1 cellular context compared by ENCODE assay signal in genomic region chr6:157982580-157983438, GRCh38.
TF ChIP-seq lines count a peak whose summit lies in the region.

No MANE protein-coding gene starts in this region.

TF ChIP-seq in HepG2, 621 proteins besides CTCF, POLR2A, EP300 and RAD21 (continued from another document and continues in another):
- TF ChIP-seq HES4 (CRISPR knock-in tag; IDR thresholded peaks at IDR 0.05; ENCODE audit: borderline replicate concordance) (no peak), ZNF577 (CRISPR knock-in tag; IDR thresholded peaks at IDR 0.05; ENCODE audit: borderline replicate concordance, low read depth) (no peak), MEIS1 (CRISPR knock-in tag; IDR thresholded peaks at IDR 0.05; ENCODE audit: borderline replicate concordance) (peak; percentile 66; the same call in 1 of the 2 replicates), POLR2G (IDR thresholded peaks at IDR 0.05; ENCODE audit: low read depth, low read length) (no peak), ZNF841 (CRISPR knock-in tag; IDR thresholded peaks at IDR 0.05; ENCODE audit: borderline replicate concordance) (no peak), ZNF691 (CRISPR knock-in tag; IDR thresholded peaks at IDR 0.05; ENCODE audit: borderline replicate concordance, low read depth) (peak; percentile 45; the same call in 1 of the 2 replicates), ZNF350 (CRISPR knock-in tag; IDR thresholded peaks at IDR 0.05; ENCODE audit: borderline replicate concordance, low read depth) (peak; percentile 24; the same call in 1 of the 2 replicates), MYC (CRISPR knock-in tag; IDR thresholded peaks at IDR 0.05; ENCODE audit: borderline replicate concordance) (peak; percentile 37; the same call in 1 of the 2 replicates), IRF2 (CRISPR knock-in tag; IDR thresholded peaks at IDR 0.05) (peak; percentile 62), ZNF24 (IDR thresholded peaks at IDR 0.05) (peak; percentile 42; the same call in 1 of the 2 replicates), HNRNPK (IDR thresholded peaks at IDR 0.05; ENCODE audit: low read depth, low read length, poor library complexity, severe bottlenecking) (no peak), SIN3A (IDR thresholded peaks at IDR 0.05; ENCODE audit: borderline replicate concordance, low read depth, low read length) (peak; percentile 88), TBP (CRISPR knock-in tag; IDR thresholded peaks at IDR 0.05) (no peak), ZNF543 (CRISPR knock-in tag; IDR thresholded peaks at IDR 0.05) (0 out of 2 replicates have a peak, but pooled peaks have one; percentile 36), ZNF512 (CRISPR knock-in tag; IDR thresholded peaks at IDR 0.05) (0 out of 2 replicates have a peak, but pooled peaks have one; percentile 62), STAG1 (CRISPR knock-in tag; IDR thresholded peaks at IDR 0.05) (peak; percentile 68), EHMT2 (IDR thresholded peaks at IDR 0.05; ENCODE audit: borderline replicate concordance, low read depth, low read length) (no peak), ZC3H13 (CRISPR knock-in tag; IDR thresholded peaks at IDR 0.05) (no peak), ZBTB7B (CRISPR knock-in tag; IDR thresholded peaks at IDR 0.05) (peak; percentile 84), ZXDC (CRISPR knock-in tag; IDR thresholded peaks at IDR 0.05) (peak; percentile 91), ZNF124 (CRISPR knock-in tag; IDR thresholded peaks at IDR 0.05) (0 out of 2 replicates have a peak, but pooled peaks have one; percentile 28), SOX6 (IDR thresholded peaks at IDR 0.05) (no peak), SOX6 (CRISPR knock-in tag; IDR thresholded peaks at IDR 0.05) (peak; percentile 40), ZNF614 (CRISPR knock-in tag; IDR thresholded peaks at IDR 0.05; ENCODE audit: borderline replicate concordance) (peak; percentile 80; the same call in 1 of the 2 replicates), CBX5 (CRISPR knock-in tag; IDR thresholded peaks at IDR 0.05; ENCODE audit: borderline replicate concordance) (peak; percentile 27; the same call in 1 of the 2 replicates), ZNF674 (CRISPR knock-in tag; IDR thresholded peaks at IDR 0.05; ENCODE audit: low read depth) (no peak), MEIS2 (CRISPR knock-in tag; IDR thresholded peaks at IDR 0.05) (no peak), HMG20B (CRISPR knock-in tag; conservative IDR thresholded peaks at IDR 0.05) (no peak; the same call in 1 of the 2 replicates), CBX1 (IDR thresholded peaks at IDR 0.05; ENCODE audit: low read depth) (peak; percentile 64), ZNF792 (CRISPR knock-in tag; IDR thresholded peaks at IDR 0.05) (no peak), ZNF747 (CRISPR knock-in tag; IDR thresholded peaks at IDR 0.05; ENCODE audit: borderline replicate concordance) (no peak; the same call in 1 of the 2 replicates), PHF8 (CRISPR knock-in tag; IDR thresholded peaks at IDR 0.05) (no peak), KLF9 (CRISPR knock-in tag; IDR thresholded peaks at IDR 0.05; ENCODE audit: low read depth) (peak; percentile 39; the same call in 1 of the 2 replicates), ZNF816 (CRISPR knock-in tag; IDR thresholded peaks at IDR 0.05; ENCODE audit: borderline replicate concordance) (peak; percentile 63), ZNF549 (CRISPR knock-in tag; IDR thresholded peaks at IDR 0.05) (no peak), ZFP1 (CRISPR knock-in tag; IDR thresholded peaks at IDR 0.05) (0 out of 2 replicates have a peak, but pooled peaks have one; percentile 35), ZNF431 (CRISPR knock-in tag; IDR thresholded peaks at IDR 0.05; ENCODE audit: borderline replicate concordance, low read depth) (no peak), GATAD2A (CRISPR knock-in tag; IDR thresholded peaks at IDR 0.05) (peak; percentile 50; the same call in 1 of the 2 replicates), ZNF274 (CRISPR knock-in tag; IDR thresholded peaks at IDR 0.05) (no peak; the same call in 1 of the 2 replicates), HDAC2 (CRISPR knock-in tag; IDR thresholded peaks at IDR 0.05) (peak; percentile 88), CHD4 (IDR thresholded peaks at IDR 0.05; ENCODE audit: borderline replicate concordance, low read length) (peak; percentile 100), AKAP8 (CRISPR knock-in tag; IDR thresholded peaks at IDR 0.05) (no peak), ZEB1 (IDR thresholded peaks at IDR 0.05; ENCODE audit: insufficient replicate concordance, low read depth) (no peak), ZNF782 (CRISPR knock-in tag; IDR thresholded peaks at IDR 0.05; ENCODE audit: borderline replicate concordance) (peak; percentile 71; the same call in 1 of the 2 replicates), ZNF3 (CRISPR knock-in tag; IDR thresholded peaks at IDR 0.05) (0 out of 2 replicates have a peak, but pooled peaks have one; percentile 37)
- TF ChIP-seq, protein P1, sequence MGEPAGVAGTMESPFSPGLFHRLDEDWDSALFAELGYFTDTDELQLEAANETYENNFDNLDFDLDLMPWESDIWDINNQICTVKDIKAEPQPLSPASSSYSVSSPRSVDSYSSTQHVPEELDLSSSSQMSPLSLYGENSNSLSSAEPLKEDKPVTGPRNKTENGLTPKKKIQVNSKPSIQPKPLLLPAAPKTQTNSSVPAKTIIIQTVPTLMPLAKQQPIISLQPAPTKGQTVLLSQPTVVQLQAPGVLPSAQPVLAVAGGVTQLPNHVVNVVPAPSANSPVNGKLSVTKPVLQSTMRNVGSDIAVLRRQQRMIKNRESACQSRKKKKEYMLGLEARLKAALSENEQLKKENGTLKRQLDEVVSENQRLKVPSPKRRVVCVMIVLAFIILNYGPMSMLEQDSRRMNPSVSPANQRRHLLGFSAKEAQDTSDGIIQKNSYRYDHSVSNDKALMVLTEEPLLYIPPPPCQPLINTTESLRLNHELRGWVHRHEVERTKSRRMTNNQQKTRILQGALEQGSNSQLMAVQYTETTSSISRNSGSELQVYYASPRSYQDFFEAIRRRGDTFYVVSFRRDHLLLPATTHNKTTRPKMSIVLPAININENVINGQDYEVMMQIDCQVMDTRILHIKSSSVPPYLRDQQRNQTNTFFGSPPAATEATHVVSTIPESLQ (CRISPR knock-in tag; conservative IDR thresholded peaks at IDR 0.05), result 0 out of 2 replicates have a peak, but pooled peaks have one; percentile 53
- TF ChIP-seq, protein P2, sequence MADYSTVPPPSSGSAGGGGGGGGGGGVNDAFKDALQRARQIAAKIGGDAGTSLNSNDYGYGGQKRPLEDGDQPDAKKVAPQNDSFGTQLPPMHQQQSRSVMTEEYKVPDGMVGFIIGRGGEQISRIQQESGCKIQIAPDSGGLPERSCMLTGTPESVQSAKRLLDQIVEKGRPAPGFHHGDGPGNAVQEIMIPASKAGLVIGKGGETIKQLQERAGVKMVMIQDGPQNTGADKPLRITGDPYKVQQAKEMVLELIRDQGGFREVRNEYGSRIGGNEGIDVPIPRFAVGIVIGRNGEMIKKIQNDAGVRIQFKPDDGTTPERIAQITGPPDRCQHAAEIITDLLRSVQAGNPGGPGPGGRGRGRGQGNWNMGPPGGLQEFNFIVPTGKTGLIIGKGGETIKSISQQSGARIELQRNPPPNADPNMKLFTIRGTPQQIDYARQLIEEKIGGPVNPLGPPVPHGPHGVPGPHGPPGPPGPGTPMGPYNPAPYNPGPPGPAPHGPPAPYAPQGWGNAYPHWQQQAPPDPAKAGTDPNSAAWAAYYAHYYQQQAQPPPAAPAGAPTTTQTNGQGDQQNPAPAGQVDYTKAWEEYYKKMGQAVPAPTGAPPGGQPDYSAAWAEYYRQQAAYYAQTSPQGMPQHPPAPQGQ (CRISPR knock-in tag; IDR thresholded peaks at IDR 0.05; ENCODE audit: borderline replicate concordance), result no peak
- TF ChIP-seq, protein P3, sequence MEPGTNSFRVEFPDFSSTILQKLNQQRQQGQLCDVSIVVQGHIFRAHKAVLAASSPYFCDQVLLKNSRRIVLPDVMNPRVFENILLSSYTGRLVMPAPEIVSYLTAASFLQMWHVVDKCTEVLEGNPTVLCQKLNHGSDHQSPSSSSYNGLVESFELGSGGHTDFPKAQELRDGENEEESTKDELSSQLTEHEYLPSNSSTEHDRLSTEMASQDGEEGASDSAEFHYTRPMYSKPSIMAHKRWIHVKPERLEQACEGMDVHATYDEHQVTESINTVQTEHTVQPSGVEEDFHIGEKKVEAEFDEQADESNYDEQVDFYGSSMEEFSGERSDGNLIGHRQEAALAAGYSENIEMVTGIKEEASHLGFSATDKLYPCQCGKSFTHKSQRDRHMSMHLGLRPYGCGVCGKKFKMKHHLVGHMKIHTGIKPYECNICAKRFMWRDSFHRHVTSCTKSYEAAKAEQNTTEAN (CRISPR knock-in tag; conservative IDR thresholded peaks at IDR 0.05), result no peak
- TF ChIP-seq, protein P4, sequence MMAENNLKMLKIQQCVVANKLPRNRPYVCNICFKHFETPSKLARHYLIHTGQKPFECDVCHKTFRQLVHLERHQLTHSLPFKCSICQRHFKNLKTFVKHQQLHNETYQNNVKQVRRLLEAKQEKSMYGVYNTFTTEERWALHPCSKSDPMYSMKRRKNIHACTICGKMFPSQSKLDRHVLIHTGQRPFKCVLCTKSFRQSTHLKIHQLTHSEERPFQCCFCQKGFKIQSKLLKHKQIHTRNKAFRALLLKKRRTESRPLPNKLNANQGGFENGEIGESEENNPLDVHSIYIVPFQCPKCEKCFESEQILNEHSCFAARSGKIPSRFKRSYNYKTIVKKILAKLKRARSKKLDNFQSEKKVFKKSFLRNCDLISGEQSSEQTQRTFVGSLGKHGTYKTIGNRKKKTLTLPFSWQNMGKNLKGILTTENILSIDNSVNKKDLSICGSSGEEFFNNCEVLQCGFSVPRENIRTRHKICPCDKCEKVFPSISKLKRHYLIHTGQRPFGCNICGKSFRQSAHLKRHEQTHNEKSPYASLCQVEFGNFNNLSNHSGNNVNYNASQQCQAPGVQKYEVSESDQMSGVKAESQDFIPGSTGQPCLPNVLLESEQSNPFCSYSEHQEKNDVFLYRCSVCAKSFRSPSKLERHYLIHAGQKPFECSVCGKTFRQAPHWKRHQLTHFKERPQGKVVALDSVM (CRISPR knock-in tag; IDR thresholded peaks at IDR 0.05), result no peak
- TF ChIP-seq, protein P5, sequence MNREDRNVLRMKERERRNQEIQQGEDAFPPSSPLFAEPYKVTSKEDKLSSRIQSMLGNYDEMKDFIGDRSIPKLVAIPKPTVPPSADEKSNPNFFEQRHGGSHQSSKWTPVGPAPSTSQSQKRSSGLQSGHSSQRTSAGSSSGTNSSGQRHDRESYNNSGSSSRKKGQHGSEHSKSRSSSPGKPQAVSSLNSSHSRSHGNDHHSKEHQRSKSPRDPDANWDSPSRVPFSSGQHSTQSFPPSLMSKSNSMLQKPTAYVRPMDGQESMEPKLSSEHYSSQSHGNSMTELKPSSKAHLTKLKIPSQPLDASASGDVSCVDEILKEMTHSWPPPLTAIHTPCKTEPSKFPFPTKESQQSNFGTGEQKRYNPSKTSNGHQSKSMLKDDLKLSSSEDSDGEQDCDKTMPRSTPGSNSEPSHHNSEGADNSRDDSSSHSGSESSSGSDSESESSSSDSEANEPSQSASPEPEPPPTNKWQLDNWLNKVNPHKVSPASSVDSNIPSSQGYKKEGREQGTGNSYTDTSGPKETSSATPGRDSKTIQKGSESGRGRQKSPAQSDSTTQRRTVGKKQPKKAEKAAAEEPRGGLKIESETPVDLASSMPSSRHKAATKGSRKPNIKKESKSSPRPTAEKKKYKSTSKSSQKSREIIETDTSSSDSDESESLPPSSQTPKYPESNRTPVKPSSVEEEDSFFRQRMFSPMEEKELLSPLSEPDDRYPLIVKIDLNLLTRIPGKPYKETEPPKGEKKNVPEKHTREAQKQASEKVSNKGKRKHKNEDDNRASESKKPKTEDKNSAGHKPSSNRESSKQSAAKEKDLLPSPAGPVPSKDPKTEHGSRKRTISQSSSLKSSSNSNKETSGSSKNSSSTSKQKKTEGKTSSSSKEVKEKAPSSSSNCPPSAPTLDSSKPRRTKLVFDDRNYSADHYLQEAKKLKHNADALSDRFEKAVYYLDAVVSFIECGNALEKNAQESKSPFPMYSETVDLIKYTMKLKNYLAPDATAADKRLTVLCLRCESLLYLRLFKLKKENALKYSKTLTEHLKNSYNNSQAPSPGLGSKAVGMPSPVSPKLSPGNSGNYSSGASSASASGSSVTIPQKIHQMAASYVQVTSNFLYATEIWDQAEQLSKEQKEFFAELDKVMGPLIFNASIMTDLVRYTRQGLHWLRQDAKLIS (CRISPR knock-in tag; IDR thresholded peaks at IDR 0.05), result no peak; the same call in 1 of the 2 replicates
